28 cellular contexts compared by ENCODE assay signal in the genomic region with DNA sequence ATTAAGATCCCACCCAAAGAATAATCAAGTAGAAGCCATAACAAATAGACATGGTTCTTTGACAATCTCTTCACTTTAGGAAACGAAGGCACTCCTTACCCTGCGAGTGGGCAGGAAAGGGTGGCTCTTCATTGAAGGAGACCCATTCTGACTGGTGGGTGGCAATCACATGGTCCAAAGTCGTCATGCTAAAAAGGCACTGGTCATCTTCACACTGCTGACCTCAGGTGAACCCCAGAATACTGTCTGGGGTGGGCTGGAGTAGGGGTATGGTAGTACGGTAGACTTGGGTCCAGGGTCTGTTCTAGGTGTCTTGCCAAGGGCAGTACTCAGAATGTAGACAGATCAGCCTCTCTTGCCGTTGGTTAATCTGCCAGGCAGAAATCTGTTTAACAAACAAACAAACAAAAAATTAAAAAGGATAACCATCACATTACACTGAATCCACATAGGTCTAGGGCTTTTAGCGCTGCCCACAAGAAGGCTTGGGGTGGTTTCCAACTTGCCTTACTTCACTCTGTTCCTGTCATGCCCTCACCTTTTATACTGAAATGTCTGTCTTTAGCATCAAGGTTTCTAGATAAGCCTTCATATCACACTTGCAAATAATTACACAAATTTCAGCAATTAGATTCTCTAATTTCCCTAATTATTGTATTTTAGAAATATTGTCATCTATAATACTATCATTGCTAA. TPM values are rescaled to one million over a fixed set of nuclear protein-coding genes. Genes with fewer than 3 reads are reported as not detected.
"Had no signal": no experiment of that assay in that cellular context is flagged by ENCODE, and none has a peak within 500 bp of the region (broad histone marks: within the 10 kb centered on the region; RNA-seq: fewer than 3 reads in every experiment).

No MANE protein-coding gene starts in this region.

- H3K9me3 ChIP-seq: adrenal gland, colonic mucosa, transverse colon, vagina had no signal

- H3K4me2 ChIP-seq: hepatocyte, neural progenitor cell, smooth muscle cell had no signal

- H3K4me3 Mint-ChIP-seq: activated B cell treated with CpG ODN at 0.5 μM for 24 hours; activated CD4-positive, alpha-beta T cell treated with anti-CD3 and anti-CD28 coated beads for 36 hours; activated naive CD8-positive, alpha-beta T cell; activated T-cell treated with anti-CD3 and anti-CD28 coated beads, Interleukin-2, amount 50 U/mL, for 24 hours; central memory CD8-positive, alpha-beta T cell; immature natural killer cell; naive thymus-derived CD4-positive, alpha-beta T cell; neural progenitor cell; stimulated activated naive B cell treated with anti-CD40 and anti-IgM and Interleukin-4, amounts not matched to agents 10 μg/mL and 1 μg/mL and 100 μg/mL, for 72 hours; T-helper 17 cell had no signal

- ATAC-seq: activated CD4-positive, alpha-beta T cell treated with anti-CD3 and anti-CD28 coated beads for 36 hours; naive thymus-derived CD4-positive, alpha-beta T cell; sciatic nerve; stimulated activated naive B cell treated with anti-CD40 and anti-IgM and Interleukin-4, amounts not matched to agents 10 μg/mL and 1 μg/mL and 100 μg/mL, for 72 hours; T-helper 17 cell had no signal

- H3K4me1 ChIP-seq: adrenal gland, colonic mucosa had no signal

- H3K9me3 Mint-ChIP-seq: activated B cell treated with CpG ODN at 0.5 μM for 24 hours; activated T-helper 2 cell treated with anti-CD3 and anti-CD28 coated beads, Interferon-gamma antibody, Interleukin-2, Interleukin-4, amounts not matched to agents 10 μg/mL and 5 μg/mL and 100 μg/mL, durations not matched to agents 14 hours and 24 hours and 36 hours; central memory CD8-positive, alpha-beta T cell; immature natural killer cell had no signal

- H3K27me3 ChIP-seq: adrenal gland, colonic mucosa, dorsolateral prefrontal cortex, hepatocyte, neural progenitor cell, transverse colon, vagina had no signal

- H3K36me3 ChIP-seq: adrenal gland, colonic mucosa, neural progenitor cell, transverse colon, vagina had no signal

- H3K36me3 Mint-ChIP-seq: activated naive CD8-positive, alpha-beta T cell; immature natural killer cell; naive thymus-derived CD4-positive, alpha-beta T cell had no signal

- H3K27ac ChIP-seq: adrenal gland, colonic mucosa, hepatocyte, neural progenitor cell, transverse colon, vagina had no signal

- H2AFZ ChIP-seq: hepatocyte, neural progenitor cell had no signal

- H3K9ac ChIP-seq: neural progenitor cell had no signal

- DNase-seq: activated B cell treated with CpG ODN at 0.5 μM for 24 hours; activated CD4-positive, alpha-beta T cell treated with anti-CD3 and anti-CD28 coated beads for 36 hours; activated CD4-positive, alpha-beta T cell treated with anti-CD3 and anti-CD28 coated beads, Interleukin-2, amount 50 U/mL, for 4 hours; activated CD8-positive, alpha-beta memory T cell treated with anti-CD3 and anti-CD28 coated beads for 24 hours; activated CD8-positive, alpha-beta memory T cell treated with anti-CD3 and anti-CD28 coated beads, Interleukin-2, amount 50 U/mL, for 4 hours; activated naive CD4-positive, alpha-beta T cell; activated T-cell treated with anti-CD3 and anti-CD28 coated beads, Interleukin-2, amount 50 U/mL, for 24 hours; adrenal gland; colonic mucosa; dorsolateral prefrontal cortex; foreskin melanocyte; glutamatergic neuron; immature natural killer cell; naive thymus-derived CD4-positive, alpha-beta T cell; posterior cingulate gyrus; stimulated activated CD4-positive, alpha-beta T cell treated with anti-CD3 and anti-CD28 coated beads, Interleukin-2, amount 100 ng/mL, for 48 hours; stimulated activated CD8-positive, alpha-beta memory T cell treated with anti-CD3 and anti-CD28 coated beads, Interleukin-4, amount 100 ng/mL, for 48 hours; stimulated activated naive B cell treated with anti-CD40 and anti-IgM and Interleukin-4, amounts not matched to agents 10 μg/mL and 1 μg/mL and 100 μg/mL, for 72 hours; T-helper 17 cell; transverse colon had no signal

- H3K4me3 ChIP-seq: adrenal gland, colonic mucosa, dorsolateral prefrontal cortex, hepatocyte, neural progenitor cell, smooth muscle cell, transverse colon, vagina had no signal

- H3K79me2 ChIP-seq: hepatocyte had no signal

- H3K4me1 Mint-ChIP-seq: activated B cell treated with CpG ODN at 0.5 μM for 24 hours; central memory CD8-positive, alpha-beta T cell; immature natural killer cell had no signal

- H3K27ac Mint-ChIP-seq: activated B cell treated with CpG ODN at 0.5 μM for 24 hours; activated CD4-positive, alpha-beta T cell treated with anti-CD3 and anti-CD28 coated beads for 36 hours; activated naive CD8-positive, alpha-beta T cell; activated T-cell treated with anti-CD3 and anti-CD28 coated beads, Interleukin-2, amount 50 U/mL, for 24 hours; activated T-helper 2 cell treated with anti-CD3 and anti-CD28 coated beads, Interferon-gamma antibody, Interleukin-2, Interleukin-4, amounts not matched to agents 10 μg/mL and 5 μg/mL and 100 μg/mL, durations not matched to agents 14 hours and 24 hours and 36 hours; immature natural killer cell; naive thymus-derived CD4-positive, alpha-beta T cell; neural progenitor cell; stimulated activated naive B cell treated with anti-CD40 and anti-IgM and Interleukin-4, amounts not matched to agents 10 μg/mL and 1 μg/mL and 100 μg/mL, for 72 hours; T-helper 17 cell had no signal

RNA-seq across cellular contexts. Expression of gene STON2, which starts 1.8 kb away (rescaled TPM):
- total RNA-seq: activated B cell treated with CpG ODN at 0.5 μM for 24 hours; activated T-helper 2 cell treated with anti-CD3 and anti-CD28 coated beads, Interferon-gamma antibody, Interleukin-2, Interleukin-4, amounts not matched to agents 10 μg/mL and 5 μg/mL and 100 μg/mL, durations not matched to agents 14 hours and 24 hours and 36 hours had no signal
- polyA plus RNA-seq: naive thymus-derived CD4-positive, alpha-beta T cell had no signal
